Comparison of ENCODE assay signal across 8 cellular contexts in the genomic region with DNA sequence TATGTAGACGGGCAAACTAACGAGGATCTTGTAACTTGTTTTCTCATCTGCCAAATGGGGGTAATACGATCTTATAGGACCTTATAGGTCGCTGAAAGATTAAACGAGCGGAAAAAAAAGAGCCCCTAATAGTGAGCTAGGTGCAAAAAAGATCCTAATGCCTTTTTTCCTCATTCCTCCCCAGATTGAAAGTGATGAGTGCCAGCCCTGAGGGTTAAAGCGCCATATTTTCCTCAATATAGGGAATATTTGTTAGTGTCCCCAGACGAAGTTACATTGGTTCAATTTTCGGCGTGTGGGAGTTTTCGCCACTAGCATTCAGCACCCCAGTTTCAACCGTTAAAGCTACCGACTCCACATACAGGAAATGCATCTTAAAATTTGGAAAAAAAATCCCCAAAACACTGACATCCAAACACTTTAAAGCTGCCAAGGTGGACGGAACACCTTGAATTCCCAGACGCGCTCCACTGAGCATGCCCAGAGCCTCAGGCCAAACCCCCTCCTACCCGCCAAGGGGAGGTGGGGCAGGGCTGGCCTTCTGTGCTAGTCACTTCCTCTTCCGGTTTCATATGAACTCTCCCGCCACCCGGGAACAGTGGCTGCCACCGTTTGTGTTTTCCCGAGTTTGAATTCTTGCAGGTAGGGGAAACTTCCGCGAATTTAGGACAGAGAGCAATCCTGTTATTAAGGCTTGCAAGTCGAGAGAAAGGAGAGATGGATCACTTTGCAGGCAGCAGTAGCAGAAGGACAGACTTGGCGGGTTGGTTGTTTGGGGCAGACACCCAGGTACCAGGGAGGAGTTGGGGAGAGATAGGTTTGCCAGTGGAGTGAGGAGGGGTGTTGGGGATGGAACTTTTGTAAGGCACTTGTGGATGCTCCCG. TPM values are rescaled to one million over a fixed set of nuclear protein-coding genes. Genes with fewer than 3 reads are reported as not detected.
DNase-seq lines count a peak whose midpoint lies in the region; ATAC-seq and TF ChIP-seq lines count a peak whose summit lies in the region.

A gene with protein sequence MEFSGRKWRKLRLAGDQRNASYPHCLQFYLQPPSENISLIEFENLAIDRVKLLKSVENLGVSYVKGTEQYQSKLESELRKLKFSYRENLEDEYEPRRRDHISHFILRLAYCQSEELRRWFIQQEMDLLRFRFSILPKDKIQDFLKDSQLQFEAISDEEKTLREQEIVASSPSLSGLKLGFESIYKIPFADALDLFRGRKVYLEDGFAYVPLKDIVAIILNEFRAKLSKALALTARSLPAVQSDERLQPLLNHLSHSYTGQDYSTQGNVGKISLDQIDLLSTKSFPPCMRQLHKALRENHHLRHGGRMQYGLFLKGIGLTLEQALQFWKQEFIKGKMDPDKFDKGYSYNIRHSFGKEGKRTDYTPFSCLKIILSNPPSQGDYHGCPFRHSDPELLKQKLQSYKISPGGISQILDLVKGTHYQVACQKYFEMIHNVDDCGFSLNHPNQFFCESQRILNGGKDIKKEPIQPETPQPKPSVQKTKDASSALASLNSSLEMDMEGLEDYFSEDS (plus strand): TSS at position 571 of the 884 bp plus-strand sequence. CDS start 816 bp downstream, outside the sequence.

- peaks cover 23 to 36% of the 10 kb centered on the region in 2 experiments for H3K79me1 ChIP-seq in IMR-90 (ENCODE audit: low read depth in 1 of 2, low read length in 2 of 2)

- H2AFZ ChIP-seq in IMR-90 (replicated peaks; ENCODE audit: low read length, poor library complexity) (peak within 1 kb of the TSS; percentile 91), OCI-LY7 (ENCODE audit: low read length) (peak within 1 kb of the TSS; percentile 95)

- H4K5ac ChIP-seq in IMR-90 (ENCODE audit: low read depth, low read length): peak within 1 kb of the TSS; percentile 76

- in situ Hi-C loops in IMR-90 (cut with MboI; ENCODE audit: low sequenced_read_pairs): loop anchor here (5.0 to 25.0 kb wide), 5 partner anchors 50 to 980 kb away; a partner anchor contains a TSS

- peaks cover 5% of the 10 kb centered on the region for H3K9me1 ChIP-seq in IMR-90 (ENCODE audit: insufficient read depth, low read length)

- peak within 1 kb of the TSS; percentile 93 for H3K9ac ChIP-seq in IMR-90 (ENCODE audit: low read depth, low read length)

- BruUV-seq in IMR-90 (replicated peaks; lab: Mats Ljungman, UMichigan): no TSS peak
- BruUV-seq in OCI-LY7 (replicated peaks; lab: Mats Ljungman, UMichigan): TSS peak; percentile 79

- no peaks in the 10 kb centered on the region for H3K9me2 ChIP-seq in OCI-LY7 (ENCODE audit: insufficient read depth, low read length)

- peak within 1 kb of the TSS; percentile 80 for H3K27ac ChIP-seq in IMR-90 (ENCODE audit: insufficient read depth, low read length)
- H3K27ac ChIP-seq in OCI-LY7 (ENCODE audit: low read depth, low read length, poor library complexity, severe bottlenecking): peak within 1 kb of the TSS; percentile 61

- H3K14ac ChIP-seq in IMR-90 (replicated peaks; ENCODE audit: low read depth, low read length): peak within 1 kb of the TSS; percentile 98

- ATAC-seq in GM21528 (IDR thresholded peaks at IDR 0.05; ENCODE audit: low FRiP score, unreplicated experiment) (peak; percentile 89), IMR-90 (ENCODE audit: low read depth) (peak; percentile 63), mucosa of descending colon (peak; percentile 94)

- H2BK20ac ChIP-seq in IMR-90 (ENCODE audit: low read depth, low read length): peak within 1 kb of the TSS; percentile 75

- peaks cover 24% of the 10 kb centered on the region for H3K79me2 ChIP-seq in OCI-LY7 (ENCODE audit: insufficient read depth, low read depth, low read length)

- POLR2A ChIA-PET in IMR-90 (lab: Charles Lee; ENCODE audit: unreplicated experiment) (no interaction called here), OCI-LY7 (lab: Charles Lee) (interaction anchor here (0.9 to 1.6 kb wide), 6 partner anchors 141 to 414 kb away, joined by 3 to 6 read pairs (median 4); a partner anchor contains a TSS)

- DNase-seq in DMS 273 treated with DMSO at 0.1 percent for 48 hours (lab: John Stamatoyannopoulos, UW): peak; percentile 81
- peak; percentile 76 for DNase-seq in IMR-90
- DNase-seq in OCI-LY7 (ENCODE audit: low spot score): peak; percentile 85
- peak; percentile 75 for DNase-seq in activated T-cell treated with anti-CD3 and anti-CD28 coated beads for 4 hours
- no peak for DNase-seq in epithelial cell of proximal tubule (ENCODE audit: low read depth)
- DNase-seq in mucosa of descending colon: peak; percentile 89 to 92 (median 91)
- DNase-seq in stimulated activated CD8-positive, alpha-beta memory T cell treated with anti-CD3 and anti-CD28 coated beads, Interleukin-4, amount 100 ng/mL, for 1 hour (ENCODE audit: low read depth in 2 of 2, low spot score in 1 of 2): peak; percentile 49 to 65

- peak within 1 kb of the TSS; percentile 94 for H3K23ac ChIP-seq in IMR-90 (ENCODE audit: low read depth, low read length)

- H3K4me3 ChIP-seq in IMR-90 (ENCODE audit: insufficient read depth, low read depth, low read length): peak within 1 kb of the TSS; percentile 90
- peak within 1 kb of the TSS; percentile 85 for H3K4me3 ChIP-seq in OCI-LY7 (ENCODE audit: low read depth, low read length, poor library complexity, severe bottlenecking)
- peak within 1 kb of the TSS; percentile 69 for H3K4me3 ChIP-seq in epithelial cell of proximal tubule (ENCODE audit: low read depth, low read length)
- peak within 1 kb of the TSS; percentile 13 for H3K4me3 ChIP-seq in mucosa of descending colon

- WGBS in IMR-90 (ENCODE audit: extremely low coverage in 2 of 2, insufficient read length in 1 of 2), 2 experiments: 0% methylated on average over 4 of the region's 27 CpGs; no CpG with 5 or more reads in 1 of the 2 experiments

- intact Hi-C loops in IMR-90 (cut with micrococcal nuclease): loop anchor here (2.0 to 5.0 kb wide), 4 partner anchors 135 to 465 kb away; a partner anchor contains a TSS
- intact Hi-C loops in OCI-LY7 (cut with micrococcal nuclease; ENCODE audit: unreplicated experiment): loop anchor here (1.0 to 10.0 kb wide), 5 partner anchors 95 to 362 kb away; a partner anchor contains a TSS
- intact Hi-C loops in mucosa of descending colon (cut with DNase I, micrococcal nuclease): loop anchor here (5.0 to 10.0 kb wide), 4 partner anchors 50 to 415 kb away; a partner anchor contains a TSS

- H2AK5ac ChIP-seq in IMR-90 (ENCODE audit: low read depth, low read length): peak within 1 kb of the TSS; percentile 65

- no peaks in the 10 kb centered on the region for H3K27me3 ChIP-seq in IMR-90 (ENCODE audit: control insufficient read depth, insufficient read depth, low read length)

- peak within 1 kb of the TSS; percentile 42 to 89 for H4K8ac ChIP-seq in IMR-90 (ENCODE audit: low read depth in 2 of 2, low read length in 2 of 2)

- H3K18ac ChIP-seq in IMR-90 (ENCODE audit: low read depth, low read length): peak within 1 kb of the TSS; percentile 76

- H3K4me2 ChIP-seq in IMR-90 (ENCODE audit: low read depth, low read length) (peak within 1 kb of the TSS; percentile 96), OCI-LY7 (ENCODE audit: low read length) (peak within 1 kb of the TSS; percentile 88)

- peak within 1 kb of the TSS; percentile 84 for H3K56ac ChIP-seq in IMR-90 (ENCODE audit: extremely low read depth, insufficient read depth, low read length)

- H3K9me3 ChIP-seq in IMR-90 (ENCODE audit: control insufficient read depth, insufficient read depth, low read length) (no peaks in the 10 kb centered on the region), OCI-LY7 (ENCODE audit: low read length) (no peaks in the 10 kb centered on the region), mucosa of descending colon (no peaks in the 10 kb centered on the region)

- peak within 1 kb of the TSS; percentile 73 for H2BK15ac ChIP-seq in IMR-90 (ENCODE audit: low read depth, low read length)

- peak within 1 kb of the TSS; percentile 92 for H3K4ac ChIP-seq in IMR-90 (ENCODE audit: low read depth, low read length)

- peaks cover 13% of the 10 kb centered on the region for H3K4me1 ChIP-seq in IMR-90 (ENCODE audit: control insufficient read depth, insufficient read depth, low read length)
- H3K4me1 ChIP-seq in OCI-LY7 (ENCODE audit: insufficient read depth, low read length, poor library complexity, severe bottlenecking): peaks cover 26% of the 10 kb centered on the region
- peaks cover 10% of the 10 kb centered on the region for H3K4me1 ChIP-seq in mucosa of descending colon (ENCODE audit: low read depth)

- TF ChIP-seq RAD21 in IMR-90 (IDR thresholded peaks at IDR 0.05; ENCODE audit: low read length): no peak

- CTCF ChIA-PET in IMR-90 (lab: Yijun Ruan, JAX): interaction anchor here (0.6 to 1.9 kb wide), 6 partner anchors 12 to 425 kb away, joined by 3 to 5 read pairs (median 3); no protein-coding TSS in a partner anchor
- CTCF ChIA-PET in OCI-LY7 (lab: Charles Lee; ENCODE audit: unreplicated experiment): interaction anchor here (1.0 kb wide), 1 partner anchor 224 kb away, joined by 4 read pairs; no protein-coding TSS in a partner anchor

- H2AK9ac ChIP-seq in IMR-90 (replicated peaks; ENCODE audit: low read depth, low read length, poor library complexity): peak within 1 kb of the TSS; percentile 29

- H4K20me1 ChIP-seq in IMR-90 (ENCODE audit: insufficient read depth, low read length) (no peaks in the 10 kb centered on the region), OCI-LY7 (ENCODE audit: insufficient read depth, low read length) (no peaks in the 10 kb centered on the region; the same call in 1 of the 2 replicates)

- peak within 1 kb of the TSS; percentile 87 for H2BK5ac ChIP-seq in IMR-90 (ENCODE audit: low read depth, low read length, poor library complexity, severe bottlenecking)

- peak within 1 kb of the TSS; percentile 89 for H2BK120ac ChIP-seq in IMR-90 (ENCODE audit: low read depth, low read length)

- TF ChIP-seq POLR2A in IMR-90 (IDR thresholded peaks at IDR 0.05; ENCODE audit: low read depth, low read length): 0 out of 2 replicates have a peak, but pooled peaks have one; percentile 7

- dilution Hi-C loops in IMR-90 (cut with HindIII; ENCODE audit: low sequenced_read_pairs, unreplicated experiment): no loop called here

- H3K36me3 ChIP-seq in IMR-90 (ENCODE audit: control insufficient read depth, insufficient read depth, low read length) (peaks cover 6% of the 10 kb centered on the region), OCI-LY7 (ENCODE audit: insufficient read depth, low read length) (peaks cover 39% of the 10 kb centered on the region), mucosa of descending colon (ENCODE audit: low read depth) (no peaks in the 10 kb centered on the region)

- H4K91ac ChIP-seq in IMR-90 (ENCODE audit: insufficient read depth, low read depth, low read length): peak within 1 kb of the TSS; percentile 79

- TF ChIP-seq CTCF in IMR-90 (conservative IDR thresholded peaks at IDR 0.05; ENCODE audit: low read depth, low read length) (no peak), OCI-LY7 (conservative IDR thresholded peaks at IDR 0.05; ENCODE audit: low read length) (no peak), epithelial cell of proximal tubule (conservative IDR thresholded peaks at IDR 0.05; ENCODE audit: low read depth, low read length) (no peak), mucosa of descending colon (IDR thresholded peaks at IDR 0.05) (no peak)

RNA-seq across cellular contexts. Expression of the gene that starts here (rescaled TPM):
- 37.5 and 50.5 TPM in 2 replicates for total RNA-seq in IMR-90 (2012; rRNA removed)
- polyA plus RNA-seq in IMR-90 (2012; rRNA removed): 7.7 and 11.8 TPM in 2 replicates
- 2.1 and 3.4 TPM in 2 replicates for polyA plus RNA-seq in IMR-90 (2012; cell fraction: cytosol; rRNA removed)
- polyA plus RNA-seq in IMR-90 (2012; cell fraction: nucleus; rRNA removed; ENCODE audit: low replicate concordance): 0.87 and 7.2 TPM in 2 replicates
- total RNA-seq in OCI-LY7 (2014; rRNA removed; shearing (Covaris generic)): 25.2 and 28.6 TPM in 2 replicates
- 41.4 and 45.3 TPM in 2 replicates for total RNA-seq in OCI-LY7 (2022)
- 21.0 and 40.7 TPM in 2 replicates for total RNA-seq in epithelial cell of proximal tubule
- 10 to 100 TPM; 11.7 to 16.9 (median 12.7) TPM for total RNA-seq in mucosa of descending colon

Comparison
In these comparisons a context has a peak if more than half of its experiments do, and no peak if none do; other contexts are left out.
1. H3K4me3 ChIP-seq: peak in every context shown above with its lines; median percentile 90 in IMR-90; 85 in OCI-LY7; 69 in epithelial cell of proximal tubule; 13 in mucosa of descending colon.